In genomic region chr7:2573747-2574146, GRCh38 we compare ENCODE assay signal across 1 cellular context.
TF ChIP-seq lines count a peak whose summit lies in the region.

No MANE protein-coding gene starts in this region.

TF ChIP-seq in HepG2, 621 proteins besides CTCF, POLR2A, EP300 and RAD21:
- TF ChIP-seq ZNF343 (CRISPR knock-in tag; IDR thresholded peaks at IDR 0.05) = no peak
- TF ChIP-seq ZNF225 (CRISPR knock-in tag; IDR thresholded peaks at IDR 0.05) = no peak
- TF ChIP-seq ZFP36 (IDR thresholded peaks at IDR 0.05; ENCODE audit: borderline replicate concordance, low read depth, low read length, partially characterized antibody) = no peak
- TF ChIP-seq ZNF530 (CRISPR knock-in tag; IDR thresholded peaks at IDR 0.05; ENCODE audit: low read depth) = no peak
- no peak for TF ChIP-seq ZNF12 (CRISPR knock-in tag; IDR thresholded peaks at IDR 0.05)
- TF ChIP-seq POGK (CRISPR knock-in tag; conservative IDR thresholded peaks at IDR 0.05) = no peak
